Comparison of ENCODE assay signal across 1 cellular context in the genomic region with DNA sequence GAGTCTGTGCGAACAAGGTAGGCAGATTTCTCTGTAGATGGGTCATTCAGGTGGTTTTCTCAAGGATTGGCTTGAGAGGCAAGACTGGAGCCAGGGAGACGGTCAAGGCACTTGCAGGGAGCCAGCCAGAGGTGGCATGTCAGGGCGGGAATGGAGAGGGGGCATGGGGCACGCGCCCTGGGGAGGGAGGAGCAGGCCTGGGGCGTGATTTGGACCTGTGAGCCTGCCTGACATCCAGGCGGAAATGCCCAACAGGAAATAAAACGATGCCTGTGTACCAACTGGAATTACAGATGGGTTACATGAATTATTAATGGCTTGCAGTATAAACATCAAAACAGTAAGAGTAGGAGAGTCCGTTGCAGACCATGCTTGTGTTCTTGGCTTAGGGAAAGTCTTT.
TF ChIP-seq lines count a peak whose summit lies in the region.

No MANE protein-coding gene starts in this region.

TF ChIP-seq in SK-N-SH treated with all-trans-retinoic acid at 6 μM for 48 hours, 23 proteins besides CTCF, POLR2A, EP300 and RAD21 (continued from another document):
- TF ChIP-seq, protein P1, sequence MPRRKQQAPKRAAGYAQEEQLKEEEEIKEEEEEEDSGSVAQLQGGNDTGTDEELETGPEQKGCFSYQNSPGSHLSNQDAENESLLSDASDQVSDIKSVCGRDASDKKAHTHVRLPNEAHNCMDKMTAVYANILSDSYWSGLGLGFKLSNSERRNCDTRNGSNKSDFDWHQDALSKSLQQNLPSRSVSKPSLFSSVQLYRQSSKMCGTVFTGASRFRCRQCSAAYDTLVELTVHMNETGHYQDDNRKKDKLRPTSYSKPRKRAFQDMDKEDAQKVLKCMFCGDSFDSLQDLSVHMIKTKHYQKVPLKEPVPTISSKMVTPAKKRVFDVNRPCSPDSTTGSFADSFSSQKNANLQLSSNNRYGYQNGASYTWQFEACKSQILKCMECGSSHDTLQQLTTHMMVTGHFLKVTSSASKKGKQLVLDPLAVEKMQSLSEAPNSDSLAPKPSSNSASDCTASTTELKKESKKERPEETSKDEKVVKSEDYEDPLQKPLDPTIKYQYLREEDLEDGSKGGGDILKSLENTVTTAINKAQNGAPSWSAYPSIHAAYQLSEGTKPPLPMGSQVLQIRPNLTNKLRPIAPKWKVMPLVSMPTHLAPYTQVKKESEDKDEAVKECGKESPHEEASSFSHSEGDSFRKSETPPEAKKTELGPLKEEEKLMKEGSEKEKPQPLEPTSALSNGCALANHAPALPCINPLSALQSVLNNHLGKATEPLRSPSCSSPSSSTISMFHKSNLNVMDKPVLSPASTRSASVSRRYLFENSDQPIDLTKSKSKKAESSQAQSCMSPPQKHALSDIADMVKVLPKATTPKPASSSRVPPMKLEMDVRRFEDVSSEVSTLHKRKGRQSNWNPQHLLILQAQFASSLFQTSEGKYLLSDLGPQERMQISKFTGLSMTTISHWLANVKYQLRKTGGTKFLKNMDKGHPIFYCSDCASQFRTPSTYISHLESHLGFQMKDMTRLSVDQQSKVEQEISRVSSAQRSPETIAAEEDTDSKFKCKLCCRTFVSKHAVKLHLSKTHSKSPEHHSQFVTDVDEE (CRISPR knock-in tag; IDR thresholded peaks at IDR 0.05) = no peak
- no peak for TF ChIP-seq ISL1 (CRISPR knock-in tag; IDR thresholded peaks at IDR 0.05)
- TF ChIP-seq BACH2 (CRISPR knock-in tag; IDR thresholded peaks at IDR 0.05; ENCODE audit: borderline replicate concordance) = no peak
- TF ChIP-seq CSDC2 (CRISPR knock-in tag; IDR thresholded peaks at IDR 0.05) = no peak
- TF ChIP-seq, protein P2, sequence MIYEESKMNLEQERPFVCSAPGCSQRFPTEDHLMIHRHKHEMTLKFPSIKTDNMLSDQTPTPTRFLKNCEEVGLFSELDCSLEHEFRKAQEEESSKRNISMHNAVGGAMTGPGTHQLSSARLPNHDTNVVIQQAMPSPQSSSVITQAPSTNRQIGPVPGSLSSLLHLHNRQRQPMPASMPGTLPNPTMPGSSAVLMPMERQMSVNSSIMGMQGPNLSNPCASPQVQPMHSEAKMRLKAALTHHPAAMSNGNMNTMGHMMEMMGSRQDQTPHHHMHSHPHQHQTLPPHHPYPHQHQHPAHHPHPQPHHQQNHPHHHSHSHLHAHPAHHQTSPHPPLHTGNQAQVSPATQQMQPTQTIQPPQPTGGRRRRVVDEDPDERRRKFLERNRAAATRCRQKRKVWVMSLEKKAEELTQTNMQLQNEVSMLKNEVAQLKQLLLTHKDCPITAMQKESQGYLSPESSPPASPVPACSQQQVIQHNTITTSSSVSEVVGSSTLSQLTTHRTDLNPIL (CRISPR knock-in tag; IDR thresholded peaks at IDR 0.05; ENCODE audit: low read depth) = no peak
- TF ChIP-seq RARB (CRISPR knock-in tag; IDR thresholded peaks at IDR 0.05) = no peak
